ENCODE assay signal across 1 cellular context in the genomic region with DNA sequence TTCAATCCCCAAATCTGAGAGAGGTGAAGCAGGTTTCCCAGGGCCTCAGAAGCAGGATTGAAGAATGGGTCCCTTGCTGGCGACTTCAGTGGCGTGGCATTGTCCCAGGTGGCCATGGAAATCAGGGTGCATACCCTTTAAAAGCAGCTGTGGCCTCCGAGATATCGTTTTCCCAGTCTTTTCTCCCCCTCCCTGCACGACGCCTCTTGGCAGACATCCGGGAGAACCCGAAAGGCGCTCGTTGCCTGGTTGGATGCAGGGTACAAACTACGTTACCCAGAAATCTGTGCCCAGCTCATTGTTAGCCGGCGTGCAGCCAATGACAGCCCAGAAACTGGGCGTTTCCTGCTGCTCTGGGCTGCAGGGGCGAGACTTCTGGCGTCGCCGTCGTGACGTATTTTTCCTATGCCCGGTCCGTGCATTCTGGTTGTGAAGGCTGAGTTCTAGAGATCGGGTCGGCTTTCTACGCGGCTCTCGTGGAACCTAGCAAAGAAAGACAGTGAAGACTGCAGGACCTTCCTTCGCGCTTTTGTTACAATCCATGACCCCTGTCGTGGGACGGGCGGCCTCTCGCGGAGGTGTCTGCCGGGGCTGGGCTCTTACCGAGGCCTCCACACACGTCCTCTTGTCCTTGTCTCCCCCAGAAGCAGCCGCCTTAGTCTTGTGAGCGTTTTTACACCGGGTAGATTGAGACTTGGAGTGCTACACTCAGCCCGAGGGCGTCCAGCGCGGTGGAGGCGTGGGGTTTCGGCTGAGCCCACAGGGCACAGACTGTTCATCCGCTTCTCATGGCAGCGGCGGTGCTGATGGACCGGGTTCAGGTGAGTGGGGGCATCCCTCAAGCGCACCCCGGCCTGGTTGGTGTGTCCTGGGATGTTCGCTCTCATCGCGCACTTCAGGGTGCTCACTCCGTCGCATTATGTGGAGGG.
TF ChIP-seq lines count a peak whose summit lies in the region.

A gene (plus strand): TSS at position 395 of the 929 bp plus-strand sequence. CDS start 394 bp downstream, at position 789.

TF ChIP-seq in K562, 482 proteins besides CTCF, POLR2A, EP300 and RAD21 (continued from another document and continues in another):
- TF ChIP-seq LEF1 (IDR thresholded peaks at IDR 0.05): no peak
- peak; percentile 91 for TF ChIP-seq C11orf30 (IDR thresholded peaks at IDR 0.05; ENCODE audit: low read depth)
- TF ChIP-seq, protein P1, sequence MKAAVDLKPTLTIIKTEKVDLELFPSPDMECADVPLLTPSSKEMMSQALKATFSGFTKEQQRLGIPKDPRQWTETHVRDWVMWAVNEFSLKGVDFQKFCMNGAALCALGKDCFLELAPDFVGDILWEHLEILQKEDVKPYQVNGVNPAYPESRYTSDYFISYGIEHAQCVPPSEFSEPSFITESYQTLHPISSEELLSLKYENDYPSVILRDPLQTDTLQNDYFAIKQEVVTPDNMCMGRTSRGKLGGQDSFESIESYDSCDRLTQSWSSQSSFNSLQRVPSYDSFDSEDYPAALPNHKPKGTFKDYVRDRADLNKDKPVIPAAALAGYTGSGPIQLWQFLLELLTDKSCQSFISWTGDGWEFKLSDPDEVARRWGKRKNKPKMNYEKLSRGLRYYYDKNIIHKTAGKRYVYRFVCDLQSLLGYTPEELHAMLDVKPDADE (conservative IDR thresholded peaks at IDR 0.05; ENCODE audit: control insufficient read depth, low read depth, low read length): peak; percentile 84
- TF ChIP-seq ZNF551 (CRISPR knock-in tag; IDR thresholded peaks at IDR 0.05): no peak
- 0 out of 2 replicates have a peak, but pooled peaks have one; percentile 12 for TF ChIP-seq TEAD4 (IDR thresholded peaks at IDR 0.05; ENCODE audit: low read length)
- TF ChIP-seq TEAD4 (CRISPR knock-in tag; IDR thresholded peaks at IDR 0.05; ENCODE audit: borderline replicate concordance): no peak
- peak; percentile 97 for TF ChIP-seq L3MBTL2 (IDR thresholded peaks at IDR 0.05)
- peak; percentile 60 for TF ChIP-seq POLR2G (IDR thresholded peaks at IDR 0.05; ENCODE audit: low read depth, low read length)
- TF ChIP-seq, protein P2, sequence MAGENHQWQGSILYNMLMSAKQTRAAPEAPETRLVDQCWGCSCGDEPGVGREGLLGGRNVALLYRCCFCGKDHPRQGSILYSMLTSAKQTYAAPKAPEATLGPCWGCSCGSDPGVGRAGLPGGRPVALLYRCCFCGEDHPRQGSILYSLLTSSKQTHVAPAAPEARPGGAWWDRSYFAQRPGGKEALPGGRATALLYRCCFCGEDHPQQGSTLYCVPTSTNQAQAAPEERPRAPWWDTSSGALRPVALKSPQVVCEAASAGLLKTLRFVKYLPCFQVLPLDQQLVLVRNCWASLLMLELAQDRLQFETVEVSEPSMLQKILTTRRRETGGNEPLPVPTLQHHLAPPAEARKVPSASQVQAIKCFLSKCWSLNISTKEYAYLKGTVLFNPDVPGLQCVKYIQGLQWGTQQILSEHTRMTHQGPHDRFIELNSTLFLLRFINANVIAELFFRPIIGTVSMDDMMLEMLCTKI (IDR thresholded peaks at IDR 0.05; ENCODE audit: partially characterized antibody): no peak
- 0 out of 2 replicates have a peak, but pooled peaks have one; percentile 34 for TF ChIP-seq LCOR (CRISPR knock-in tag; IDR thresholded peaks at IDR 0.05)
- peak; percentile 72; the same call in 1 of the 2 replicates for TF ChIP-seq CXXC5 (CRISPR knock-in tag; IDR thresholded peaks at IDR 0.05)
- peak; percentile 23 to 62; a peak in 1 of 4 replicates for TF ChIP-seq MAZ (CRISPR knock-in tag; conservative IDR thresholded peaks at IDR 0.05 in 1 of 2, IDR thresholded peaks at IDR 0.05 in 1 of 2)
- TF ChIP-seq HDAC3 (IDR thresholded peaks at IDR 0.05; ENCODE audit: borderline replicate concordance, partially characterized antibody): no peak
- TF ChIP-seq, protein P3, sequence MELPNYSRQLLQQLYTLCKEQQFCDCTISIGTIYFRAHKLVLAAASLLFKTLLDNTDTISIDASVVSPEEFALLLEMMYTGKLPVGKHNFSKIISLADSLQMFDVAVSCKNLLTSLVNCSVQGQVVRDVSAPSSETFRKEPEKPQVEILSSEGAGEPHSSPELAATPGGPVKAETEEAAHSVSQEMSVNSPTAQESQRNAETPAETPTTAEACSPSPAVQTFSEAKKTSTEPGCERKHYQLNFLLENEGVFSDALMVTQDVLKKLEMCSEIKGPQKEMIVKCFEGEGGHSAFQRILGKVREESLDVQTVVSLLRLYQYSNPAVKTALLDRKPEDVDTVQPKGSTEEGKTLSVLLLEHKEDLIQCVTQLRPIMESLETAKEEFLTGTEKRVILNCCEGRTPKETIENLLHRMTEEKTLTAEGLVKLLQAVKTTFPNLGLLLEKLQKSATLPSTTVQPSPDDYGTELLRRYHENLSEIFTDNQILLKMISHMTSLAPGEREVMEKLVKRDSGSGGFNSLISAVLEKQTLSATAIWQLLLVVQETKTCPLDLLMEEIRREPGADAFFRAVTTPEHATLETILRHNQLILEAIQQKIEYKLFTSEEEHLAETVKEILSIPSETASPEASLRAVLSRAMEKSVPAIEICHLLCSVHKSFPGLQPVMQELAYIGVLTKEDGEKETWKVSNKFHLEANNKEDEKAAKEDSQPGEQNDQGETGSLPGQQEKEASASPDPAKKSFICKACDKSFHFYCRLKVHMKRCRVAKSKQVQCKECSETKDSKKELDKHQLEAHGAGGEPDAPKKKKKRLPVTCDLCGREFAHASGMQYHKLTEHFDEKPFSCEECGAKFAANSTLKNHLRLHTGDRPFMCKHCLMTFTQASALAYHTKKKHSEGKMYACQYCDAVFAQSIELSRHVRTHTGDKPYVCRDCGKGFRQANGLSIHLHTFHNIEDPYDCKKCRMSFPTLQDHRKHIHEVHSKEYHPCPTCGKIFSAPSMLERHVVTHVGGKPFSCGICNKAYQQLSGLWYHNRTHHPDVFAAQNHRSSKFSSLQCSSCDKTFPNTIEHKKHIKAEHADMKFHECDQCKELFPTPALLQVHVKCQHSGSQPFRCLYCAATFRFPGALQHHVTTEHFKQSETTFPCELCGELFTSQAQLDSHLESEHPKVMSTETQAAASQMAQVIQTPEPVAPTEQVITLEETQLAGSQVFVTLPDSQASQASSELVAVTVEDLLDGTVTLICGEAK (IDR thresholded peaks at IDR 0.05): peak; percentile 88
- TF ChIP-seq, protein P3 (CRISPR knock-in tag; IDR thresholded peaks at IDR 0.05): no peak
- TF ChIP-seq ZNF224 (CRISPR knock-in tag; IDR thresholded peaks at IDR 0.05): no peak
- TF ChIP-seq, protein P4, sequence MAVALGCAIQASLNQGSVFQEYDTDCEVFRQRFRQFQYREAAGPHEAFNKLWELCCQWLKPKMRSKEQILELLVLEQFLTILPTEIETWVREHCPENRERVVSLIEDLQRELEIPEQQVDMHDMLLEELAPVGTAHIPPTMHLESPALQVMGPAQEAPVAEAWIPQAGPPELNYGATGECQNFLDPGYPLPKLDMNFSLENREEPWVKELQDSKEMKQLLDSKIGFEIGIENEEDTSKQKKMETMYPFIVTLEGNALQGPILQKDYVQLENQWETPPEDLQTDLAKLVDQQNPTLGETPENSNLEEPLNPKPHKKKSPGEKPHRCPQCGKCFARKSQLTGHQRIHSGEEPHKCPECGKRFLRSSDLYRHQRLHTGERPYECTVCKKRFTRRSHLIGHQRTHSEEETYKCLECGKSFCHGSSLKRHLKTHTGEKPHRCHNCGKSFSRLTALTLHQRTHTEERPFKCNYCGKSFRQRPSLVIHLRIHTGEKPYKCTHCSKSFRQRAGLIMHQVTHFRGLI (CRISPR knock-in tag; IDR thresholded peaks at IDR 0.05): no peak
- no peak for TF ChIP-seq ZNF436 (CRISPR knock-in tag; IDR thresholded peaks at IDR 0.05)
- no peak for TF ChIP-seq MIER1 (IDR thresholded peaks at IDR 0.05; ENCODE audit: low read depth)
- peak; percentile 70 for TF ChIP-seq RBFOX2 (IDR thresholded peaks at IDR 0.05; ENCODE audit: low read depth, low read length)
- TF ChIP-seq SIX5 (IDR thresholded peaks at IDR 0.05; ENCODE audit: borderline replicate concordance in 1 of 2, insufficient read depth in 1 of 2, low read depth in 1 of 2, low read length in 2 of 2): peak; percentile 66 to 76; a peak in 3 of 4 replicates
- TF ChIP-seq ARHGAP35 (IDR thresholded peaks at IDR 0.05; ENCODE audit: partially characterized antibody): no peak
- TF ChIP-seq, protein P5, sequence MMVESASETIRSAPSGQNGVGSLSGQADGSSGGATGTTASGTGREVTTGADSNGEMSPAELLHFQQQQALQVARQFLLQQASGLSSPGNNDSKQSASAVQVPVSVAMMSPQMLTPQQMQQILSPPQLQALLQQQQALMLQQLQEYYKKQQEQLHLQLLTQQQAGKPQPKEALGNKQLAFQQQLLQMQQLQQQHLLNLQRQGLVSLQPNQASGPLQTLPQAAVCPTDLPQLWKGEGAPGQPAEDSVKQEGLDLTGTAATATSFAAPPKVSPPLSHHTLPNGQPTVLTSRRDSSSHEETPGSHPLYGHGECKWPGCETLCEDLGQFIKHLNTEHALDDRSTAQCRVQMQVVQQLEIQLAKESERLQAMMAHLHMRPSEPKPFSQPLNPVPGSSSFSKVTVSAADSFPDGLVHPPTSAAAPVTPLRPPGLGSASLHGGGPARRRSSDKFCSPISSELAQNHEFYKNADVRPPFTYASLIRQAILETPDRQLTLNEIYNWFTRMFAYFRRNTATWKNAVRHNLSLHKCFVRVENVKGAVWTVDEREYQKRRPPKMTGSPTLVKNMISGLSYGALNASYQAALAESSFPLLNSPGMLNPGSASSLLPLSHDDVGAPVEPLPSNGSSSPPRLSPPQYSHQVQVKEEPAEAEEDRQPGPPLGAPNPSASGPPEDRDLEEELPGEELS (CRISPR knock-in tag; IDR thresholded peaks at IDR 0.05; ENCODE audit: borderline replicate concordance): no peak
- no peak for TF ChIP-seq ZNF23 (CRISPR knock-in tag; IDR thresholded peaks at IDR 0.05)
- no peak for TF ChIP-seq HDGF (IDR thresholded peaks at IDR 0.05)
- TF ChIP-seq SUPT5H (IDR thresholded peaks at IDR 0.05): peak; percentile 67
- TF ChIP-seq TAF1 (IDR thresholded peaks at IDR 0.05; ENCODE audit: control insufficient read depth, extremely low read depth, insufficient read depth, low read length, severe bottlenecking): peak; percentile 48
- TF ChIP-seq, protein P6, sequence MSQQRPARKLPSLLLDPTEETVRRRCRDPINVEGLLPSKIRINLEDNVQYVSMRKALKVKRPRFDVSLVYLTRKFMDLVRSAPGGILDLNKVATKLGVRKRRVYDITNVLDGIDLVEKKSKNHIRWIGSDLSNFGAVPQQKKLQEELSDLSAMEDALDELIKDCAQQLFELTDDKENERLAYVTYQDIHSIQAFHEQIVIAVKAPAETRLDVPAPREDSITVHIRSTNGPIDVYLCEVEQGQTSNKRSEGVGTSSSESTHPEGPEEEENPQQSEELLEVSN (IDR thresholded peaks at IDR 0.05; ENCODE audit: borderline replicate concordance in 1 of 2, extremely low read depth in 1 of 2, insufficient read depth in 1 of 2, insufficient read length in 1 of 2, low read depth in 1 of 2, low read length in 1 of 2, poor library complexity in 1 of 2, severe bottlenecking in 1 of 2): peak; percentile 72 to 89
- TF ChIP-seq CREM (IDR thresholded peaks at IDR 0.05; ENCODE audit: low read depth): peak; percentile 99
- no peak for TF ChIP-seq TRIM24 (IDR thresholded peaks at IDR 0.05)
- TF ChIP-seq ERF (CRISPR knock-in tag; IDR thresholded peaks at IDR 0.05): no peak
- TF ChIP-seq, protein P7, sequence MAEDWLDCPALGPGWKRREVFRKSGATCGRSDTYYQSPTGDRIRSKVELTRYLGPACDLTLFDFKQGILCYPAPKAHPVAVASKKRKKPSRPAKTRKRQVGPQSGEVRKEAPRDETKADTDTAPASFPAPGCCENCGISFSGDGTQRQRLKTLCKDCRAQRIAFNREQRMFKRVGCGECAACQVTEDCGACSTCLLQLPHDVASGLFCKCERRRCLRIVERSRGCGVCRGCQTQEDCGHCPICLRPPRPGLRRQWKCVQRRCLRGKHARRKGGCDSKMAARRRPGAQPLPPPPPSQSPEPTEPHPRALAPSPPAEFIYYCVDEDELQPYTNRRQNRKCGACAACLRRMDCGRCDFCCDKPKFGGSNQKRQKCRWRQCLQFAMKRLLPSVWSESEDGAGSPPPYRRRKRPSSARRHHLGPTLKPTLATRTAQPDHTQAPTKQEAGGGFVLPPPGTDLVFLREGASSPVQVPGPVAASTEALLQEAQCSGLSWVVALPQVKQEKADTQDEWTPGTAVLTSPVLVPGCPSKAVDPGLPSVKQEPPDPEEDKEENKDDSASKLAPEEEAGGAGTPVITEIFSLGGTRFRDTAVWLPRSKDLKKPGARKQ (CRISPR knock-in tag; IDR thresholded peaks at IDR 0.05): no peak
- peak; percentile 90 for TF ChIP-seq GABPA (tag; conservative IDR thresholded peaks at IDR 0.05; ENCODE audit: low read depth)
- peak; percentile 62 for TF ChIP-seq ZFX (CRISPR knock-in tag; IDR thresholded peaks at IDR 0.05)
- peak; percentile 30; the same call in 1 of the 2 replicates for TF ChIP-seq KHSRP (IDR thresholded peaks at IDR 0.05)
- no peak for TF ChIP-seq SMARCE1 (IDR thresholded peaks at IDR 0.05)
- TF ChIP-seq CREB1 (IDR thresholded peaks at IDR 0.05): peak; percentile 96
- peak; percentile 95 for TF ChIP-seq CREB1 (CRISPR knock-in tag; IDR thresholded peaks at IDR 0.05)
- TF ChIP-seq NFIC (IDR thresholded peaks at IDR 0.05): peak; percentile 21; the same call in 1 of the 2 replicates
- peak; percentile 20 for TF ChIP-seq SAP30 (IDR thresholded peaks at IDR 0.05; ENCODE audit: borderline replicate concordance, insufficient read depth, low read depth, low read length, poor library complexity, severe bottlenecking)
- TF ChIP-seq PHF20 (IDR thresholded peaks at IDR 0.05; ENCODE audit: partially characterized antibody): peak; percentile 91
- TF ChIP-seq POLR3A (IDR thresholded peaks at IDR 0.05; ENCODE audit: borderline replicate concordance, extremely low read depth, insufficient read depth, insufficient read length): no peak
- TF ChIP-seq GABPB1 (CRISPR knock-in tag; IDR thresholded peaks at IDR 0.05): peak; percentile 53
- peak; percentile 72 for TF ChIP-seq ATF7 (IDR thresholded peaks at IDR 0.05)
